2 cellular contexts compared by ENCODE assay signal in genomic region chr10:1043532-1043995, GRCh38.
A peak's percentile ranks its signal among the peaks of the same experiment; 100 is the strongest.
TF ChIP-seq lines count a peak whose summit lies in the region.

No MANE protein-coding gene starts in this region.

TF ChIP-seq in liver, 16 proteins besides CTCF, POLR2A, EP300 and RAD21:
- TF ChIP-seq NR2F2 (IDR thresholded peaks at IDR 0.05) (peak; percentile 13), FOXA2 (IDR thresholded peaks at IDR 0.05) (no peak), HNF4A (conservative IDR thresholded peaks at IDR 0.05) (no peak), JUND (IDR thresholded peaks at IDR 0.05) (no peak), YY1 (IDR thresholded peaks at IDR 0.05) (peak; percentile 23), ATF3 (IDR thresholded peaks at IDR 0.05) (no peak), GABPA (IDR thresholded peaks at IDR 0.05 in 1 of 2, conservative IDR thresholded peaks at IDR 0.05 in 1 of 2) (peak in 1 of 2 donors; percentile 28), TAF1 (conservative IDR thresholded peaks at IDR 0.05) (no peak), SP1 (IDR thresholded peaks at IDR 0.05) (peak; percentile 63), HNF4G (IDR thresholded peaks at IDR 0.05) (no peak), ZBTB33 (IDR thresholded peaks at IDR 0.05) (no peak), RXRA (IDR thresholded peaks at IDR 0.05) (no peak), EGR1 (IDR thresholded peaks at IDR 0.05; ENCODE audit: low read depth in 2 of 2) (no peak), MAX (IDR thresholded peaks at IDR 0.05) (peak; percentile 49), FOXA1 (IDR thresholded peaks at IDR 0.05) (no peak)

TF ChIP-seq in HepG2, 621 proteins besides CTCF, POLR2A, EP300 and RAD21:
- TF ChIP-seq ZNF619 (CRISPR knock-in tag; IDR thresholded peaks at IDR 0.05) (no peak), ZNF121 (CRISPR knock-in tag; IDR thresholded peaks at IDR 0.05) (no peak), ZBTB42 (CRISPR knock-in tag; IDR thresholded peaks at IDR 0.05) (no peak), KLF15 (CRISPR knock-in tag; IDR thresholded peaks at IDR 0.05; ENCODE audit: borderline replicate concordance) (no peak), FOXC1 (CRISPR knock-in tag; IDR thresholded peaks at IDR 0.05; ENCODE audit: borderline replicate concordance) (no peak), SMC3 (IDR thresholded peaks at IDR 0.05; ENCODE audit: low read length) (no peak), ZNF781 (CRISPR knock-in tag; IDR thresholded peaks at IDR 0.05; ENCODE audit: borderline replicate concordance, not compliant biosample characterization) (no peak), SMAD9 (CRISPR knock-in tag; IDR thresholded peaks at IDR 0.05) (no peak), CEBPB (IDR thresholded peaks at IDR 0.05; ENCODE audit: borderline replicate concordance, low read depth, low read length) (no peak), ZNF230 (CRISPR knock-in tag; IDR thresholded peaks at IDR 0.05) (no peak), MBNL3 (CRISPR knock-in tag; conservative IDR thresholded peaks at IDR 0.05) (no peak), ZNF883 (CRISPR knock-in tag; IDR thresholded peaks at IDR 0.05; ENCODE audit: not compliant biosample characterization) (no peak), SIX4 (CRISPR knock-in tag; IDR thresholded peaks at IDR 0.05) (no peak), ZFAT (CRISPR knock-in tag; conservative IDR thresholded peaks at IDR 0.05) (no peak), ADNP (CRISPR knock-in tag; IDR thresholded peaks at IDR 0.05) (no peak), ZSCAN5A (CRISPR knock-in tag; IDR thresholded peaks at IDR 0.05; ENCODE audit: borderline replicate concordance) (no peak), PATZ1 (CRISPR knock-in tag; IDR thresholded peaks at IDR 0.05) (no peak), IRF2 (CRISPR knock-in tag; IDR thresholded peaks at IDR 0.05) (no peak), CREB3 (CRISPR knock-in tag; IDR thresholded peaks at IDR 0.05) (no peak)
